25 cellular contexts compared by ENCODE assay signal in genomic region chr14:27367345-27367744, GRCh38.
"Had no signal": no experiment of that assay in that cellular context is flagged by ENCODE, and none has a peak within 500 bp of the region (broad histone marks: within the 10 kb centered on the region; RNA-seq: fewer than 3 reads in every experiment).

No MANE protein-coding gene starts in this region.

- H3K36me3 ChIP-seq: left ventricle myocardium inferior, neural progenitor cell, neutrophil, ovary, right atrium auricular region, right lobe of liver, tibial nerve, uterus had no signal

- H3K9ac ChIP-seq: neural progenitor cell had no signal

- H3K9me3 ChIP-seq: neutrophil, ovary, right atrium auricular region, right lobe of liver, tibial nerve, uterus had no signal

- H3K27me3 ChIP-seq: neural progenitor cell, neutrophil, ovary, right atrium auricular region, right lobe of liver, tibial nerve, uterus had no signal

- H3K27ac ChIP-seq: left ventricle myocardium inferior, neural progenitor cell, neutrophil, ovary, right atrium auricular region, right lobe of liver, tibial nerve, uterus had no signal

- H3K4me1 ChIP-seq: left ventricle myocardium inferior, neural progenitor cell, right atrium auricular region, right lobe of liver, tibial nerve, uterus had no signal

- H3K4me3 ChIP-seq: left ventricle myocardium inferior, lung, neural progenitor cell, ovary, right atrium auricular region, right lobe of liver, smooth muscle cell, tibial nerve, uterus had no signal

- DNase-seq: hypothalamus; immature natural killer cell; islet precursor cell; left ventricle myocardium inferior; naive B cell; natural killer cell; nephron progenitor cell; occipital lobe; ovary; right lobe of liver; stimulated activated CD4-positive, alpha-beta T cell treated with anti-CD3 and anti-CD28 coated beads, Interleukin-1b, Interleukin-23, amount 100 ng/mL, for 48 hours; stimulated activated CD4-positive, alpha-beta T cell treated with anti-CD3 and anti-CD28 coated beads, Interleukin-2, amount 100 ng/mL, for 48 hours; stimulated activated CD4-positive, alpha-beta T cell treated with anti-CD3 and anti-CD28 coated beads, Interleukin-4, amount 100 ng/mL, for 4 hours; stimulated activated CD8-positive, alpha-beta memory T cell treated with anti-CD3 and anti-CD28 coated beads, Interleukin-4, amount 100 ng/mL, for 48 hours; stimulated activated naive CD4-positive, alpha-beta T cell treated with Interleukin-2 at 50 U/mL for 16 hours; stimulated activated naive CD8-positive, alpha-beta T cell treated with anti-CD3 and anti-CD28 coated beads, Interleukin-15, amount 100 ng/mL, for 72 hours; substantia nigra; uterus had no signal

- ATAC-seq: natural killer cell; right lobe of liver; stimulated activated memory B cell treated with anti-CD40 and anti-IgM and Interleukin-4, amounts not matched to agents 10 μg/mL and 1 μg/mL and 100 μg/mL, for 72 hours; stimulated activated naive CD8-positive, alpha-beta T cell treated with anti-CD3 and anti-CD28 coated beads, Interleukin-15, amount 100 ng/mL, for 72 hours had no signal
